Comparison of ENCODE assay signal across 8 cellular contexts in the genomic region with DNA sequence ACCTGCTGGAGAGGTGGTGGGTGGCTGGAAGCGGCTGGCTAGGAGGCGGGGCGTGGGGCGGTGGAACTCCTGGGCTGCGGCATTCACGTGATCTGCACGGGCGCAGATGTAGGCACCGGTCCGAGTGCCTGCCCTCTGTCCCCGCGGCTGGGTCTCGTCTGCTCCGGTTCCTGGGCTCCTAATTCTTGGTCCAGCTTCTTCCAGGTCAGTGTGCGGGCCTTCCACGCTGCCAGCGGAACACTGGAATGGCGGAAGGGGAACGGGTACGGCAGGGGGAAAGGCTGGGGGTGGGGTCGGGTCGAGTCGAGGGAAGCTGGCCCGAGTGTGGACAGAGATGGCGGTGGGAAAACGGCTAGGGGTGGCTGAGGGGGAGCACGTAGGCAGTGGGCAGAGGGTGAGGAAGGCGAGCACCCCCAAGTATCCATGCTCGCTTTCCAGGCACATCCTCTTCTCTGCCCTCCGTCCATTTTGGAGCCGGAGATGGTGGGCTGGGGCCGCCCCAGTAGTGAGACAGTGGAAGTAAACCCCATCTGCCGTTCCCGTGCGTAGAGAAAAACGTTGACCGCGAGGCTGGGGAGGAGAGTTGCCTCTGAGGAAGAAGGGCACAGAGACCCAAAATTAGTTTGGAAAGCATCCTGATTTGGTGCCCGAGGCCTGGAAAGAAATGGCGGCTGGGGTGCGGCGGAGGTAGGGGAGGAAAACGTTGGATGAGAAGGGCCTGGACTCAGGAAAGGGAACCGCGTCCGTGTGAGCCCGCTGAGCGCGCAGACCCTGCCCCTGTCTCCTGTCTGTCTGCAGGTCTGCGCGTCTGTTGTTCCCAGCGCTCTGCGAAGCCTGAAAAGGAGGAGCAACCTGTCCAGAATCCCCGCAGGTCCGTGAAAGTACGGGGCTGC. TPM values are rescaled to one million over a fixed set of nuclear protein-coding genes. Genes with fewer than 3 reads are reported as not detected.
DNase-seq lines count a peak whose midpoint lies in the region; ATAC-seq and TF ChIP-seq lines count a peak whose summit lies in the region.

A gene (plus strand): TSS at position 95 of the 893 bp plus-strand sequence. CDS start 1,161 bp downstream, outside the sequence.

- no peak within 1 kb of the TSS for H3K23ac ChIP-seq in neuronal stem cell (ENCODE audit: low read depth, low read length, poor library complexity)

- H3K27ac Mint-ChIP-seq in activated naive CD4-positive, alpha-beta T cell treated with anti-CD3 and anti-CD28 coated beads, Interleukin-2, amount 10 ng/mL, durations not matched to agents 7 days and 5 days, result no peak within 1 kb of the TSS

- H3K4me1 Mint-ChIP-seq in activated naive CD4-positive, alpha-beta T cell treated with anti-CD3 and anti-CD28 coated beads, Interleukin-2, amount 10 ng/mL, durations not matched to agents 7 days and 5 days, result peaks cover 8% of the 10 kb centered on the region

- DNase-seq in AG20443 (ENCODE audit: low spot score), result peak; percentile 69
- peak; percentile 4 for DNase-seq in NCI-H774 (lab: John Stamatoyannopoulos, UW)
- DNase-seq in activated naive CD4-positive, alpha-beta T cell treated with anti-CD3 and anti-CD28 coated beads, Interleukin-2, amount 10 ng/mL, durations not matched to agents 7 days and 5 days, result peak; percentile 34
- DNase-seq in glomerular visceral epithelial cell (ENCODE audit: extremely low spot score), result peak; percentile 47
- DNase-seq in neuronal stem cell (ENCODE audit: low spot score), result no peak
- peak; percentile 72 to 79 for DNase-seq in uterus

- H2BK15ac ChIP-seq in neuronal stem cell (ENCODE audit: low read length), result no peak within 1 kb of the TSS

- no peak within 1 kb of the TSS for H2BK120ac ChIP-seq in neuronal stem cell (ENCODE audit: low read depth, low read length)

- ATAC-seq in GM18907 (IDR thresholded peaks at IDR 0.05; ENCODE audit: unreplicated experiment) (peak; percentile 88), HG03108 (IDR thresholded peaks at IDR 0.05; ENCODE audit: unreplicated experiment) (peak; percentile 88)

- H3K4me3 ChIP-seq in neuronal stem cell (ENCODE audit: low read length in 2 of 2), result peak within 1 kb of the TSS; percentile 56 to 93
- peak within 1 kb of the TSS; percentile 46 to 67 for H3K4me3 ChIP-seq in uterus

- CTCF ChIA-PET in activated naive CD4-positive, alpha-beta T cell treated with anti-CD3 and anti-CD28 coated beads, Interleukin-2, amount 10 ng/mL, durations not matched to agents 7 days and 5 days (lab: Charles Lee), result interaction anchor here (0.6 kb wide), 1 partner anchor 10 kb away, joined by 4 read pairs; no protein-coding TSS in a partner anchor

- TF ChIP-seq CTCF in uterus (IDR thresholded peaks at IDR 0.05), result no peak

- H4K91ac ChIP-seq in neuronal stem cell (ENCODE audit: low read depth, low read length, poor library complexity), result no peak within 1 kb of the TSS

- H2AK5ac ChIP-seq in neuronal stem cell (ENCODE audit: low read depth, low read length), result no peak within 1 kb of the TSS

- no peak within 1 kb of the TSS for H3K27ac ChIP-seq in neuronal stem cell (replicated peaks; ENCODE audit: low read length)
- H3K27ac ChIP-seq in uterus, result peak within 1 kb of the TSS; percentile 93 to 98

- H3K9ac ChIP-seq in neuronal stem cell (ENCODE audit: low read depth, low read length, poor library complexity), result peak within 1 kb of the TSS; percentile 84

- no peak within 1 kb of the TSS for H2BK12ac ChIP-seq in neuronal stem cell (ENCODE audit: low read length)

- H3K9me3 ChIP-seq in neuronal stem cell (replicated peaks in 1 of 2; ENCODE audit: control insufficient read depth in 2 of 2, insufficient read depth in 1 of 2, low read depth in 1 of 2, low read length in 2 of 2) (no peaks in the 10 kb centered on the region), uterus (no peaks in the 10 kb centered on the region)

- H3K36me3 Mint-ChIP-seq in activated naive CD4-positive, alpha-beta T cell treated with anti-CD3 and anti-CD28 coated beads, Interleukin-2, amount 10 ng/mL, durations not matched to agents 7 days and 5 days, result no peaks in the 10 kb centered on the region

- H3K4me2 ChIP-seq in neuronal stem cell (ENCODE audit: insufficient read depth, low read length, poor library complexity, severe bottlenecking), result peak within 1 kb of the TSS; percentile 54

- H3K4me1 ChIP-seq in neuronal stem cell (ENCODE audit: control insufficient read depth in 2 of 2, insufficient read depth in 1 of 2, low read depth in 1 of 2, low read length in 2 of 2), result no peaks in the 10 kb centered on the region
- no peaks in the 10 kb centered on the region for H3K4me1 ChIP-seq in uterus

- H3K79me1 ChIP-seq in neuronal stem cell (ENCODE audit: low read depth, low read length), result peaks cover 3% of the 10 kb centered on the region

- TF ChIP-seq POLR2A in uterus (IDR thresholded peaks at IDR 0.05), result peak; percentile 42 to 68

- H3K14ac ChIP-seq in neuronal stem cell (ENCODE audit: low read length), result peak within 1 kb of the TSS; percentile 82

- H3K18ac ChIP-seq in neuronal stem cell (ENCODE audit: low read length), result peak within 1 kb of the TSS; percentile 89

- H3K36me3 ChIP-seq in neuronal stem cell (replicated peaks in 1 of 2; ENCODE audit: control insufficient read depth in 2 of 2, insufficient read depth in 2 of 2, low read length in 2 of 2), result peaks cover 0 to 25% of the 10 kb centered on the region in 2 donors
- H3K36me3 ChIP-seq in uterus, result no peaks in the 10 kb centered on the region

- no peak within 1 kb of the TSS for H2BK5ac ChIP-seq in neuronal stem cell (ENCODE audit: low read length)

- H3K27me3 ChIP-seq in neuronal stem cell (ENCODE audit: control insufficient read depth in 3 of 3, insufficient read depth in 3 of 3, low read depth in 1 of 3, low read length in 3 of 3) (no peaks in the 10 kb centered on the region), uterus (no peaks in the 10 kb centered on the region)

- peak within 1 kb of the TSS; percentile 89 for H2AFZ ChIP-seq in neuronal stem cell (ENCODE audit: low read length)

- H4K8ac ChIP-seq in neuronal stem cell (ENCODE audit: low read depth, low read length), result no peak within 1 kb of the TSS

- no CpG with 5 or more reads among the region's 56 CpGs for WGBS in neuronal stem cell (ENCODE audit: extremely low coverage in 2 of 2, insufficient read length in 2 of 2, insufficient replicate concordance in 1 of 2), 2 donors

- H3K4ac ChIP-seq in neuronal stem cell (ENCODE audit: low read length), result no peak within 1 kb of the TSS

- no peaks in the 10 kb centered on the region for H3K9me3 Mint-ChIP-seq in activated naive CD4-positive, alpha-beta T cell treated with anti-CD3 and anti-CD28 coated beads, Interleukin-2, amount 10 ng/mL, durations not matched to agents 7 days and 5 days

- intact Hi-C loops in uterus (cut with DNase I; ENCODE audit: low total_unique reads), result no loop called here

- H3K4me3 Mint-ChIP-seq in activated naive CD4-positive, alpha-beta T cell treated with anti-CD3 and anti-CD28 coated beads, Interleukin-2, amount 10 ng/mL, durations not matched to agents 7 days and 5 days, result peak within 1 kb of the TSS; percentile 74

- peaks cover 14% of the 10 kb centered on the region for H3K27me3 Mint-ChIP-seq in activated naive CD4-positive, alpha-beta T cell treated with anti-CD3 and anti-CD28 coated beads, Interleukin-2, amount 10 ng/mL, durations not matched to agents 7 days and 5 days

RNA-seq across cellular contexts. Expression of the gene that starts here (rescaled TPM):
- polyA plus RNA-seq in neuronal stem cell (2013, experiment 1 of 2), result 81.0 TPM
- 83.3 TPM for polyA plus RNA-seq in neuronal stem cell (2013, experiment 2 of 2)
- 100 to 1,000 TPM in 3 of 4 donors, 10 to 100 TPM in 1; 79.8 to 380 (median 308) TPM for total RNA-seq in uterus
